ENCODE assay signal across 1 cellular context in genomic region chr17:40475234-40476210, GRCh38.
TF ChIP-seq lines count a peak whose summit lies in the region.

No MANE protein-coding gene starts in this region.

TF ChIP-seq in SK-N-SH treated with all-trans-retinoic acid at 6 μM for 48 hours, 23 proteins besides CTCF, POLR2A, EP300 and RAD21 (continued from another document):
- no peak for TF ChIP-seq TSHZ2 (CRISPR knock-in tag; IDR thresholded peaks at IDR 0.05)
- no peak for TF ChIP-seq ISL1 (CRISPR knock-in tag; IDR thresholded peaks at IDR 0.05)
- no peak for TF ChIP-seq TOX (CRISPR knock-in tag; IDR thresholded peaks at IDR 0.05; ENCODE audit: borderline replicate concordance)
- TF ChIP-seq ARNTL (CRISPR knock-in tag; IDR thresholded peaks at IDR 0.05; ENCODE audit: borderline replicate concordance, low read depth): no peak
- TF ChIP-seq, protein P1, sequence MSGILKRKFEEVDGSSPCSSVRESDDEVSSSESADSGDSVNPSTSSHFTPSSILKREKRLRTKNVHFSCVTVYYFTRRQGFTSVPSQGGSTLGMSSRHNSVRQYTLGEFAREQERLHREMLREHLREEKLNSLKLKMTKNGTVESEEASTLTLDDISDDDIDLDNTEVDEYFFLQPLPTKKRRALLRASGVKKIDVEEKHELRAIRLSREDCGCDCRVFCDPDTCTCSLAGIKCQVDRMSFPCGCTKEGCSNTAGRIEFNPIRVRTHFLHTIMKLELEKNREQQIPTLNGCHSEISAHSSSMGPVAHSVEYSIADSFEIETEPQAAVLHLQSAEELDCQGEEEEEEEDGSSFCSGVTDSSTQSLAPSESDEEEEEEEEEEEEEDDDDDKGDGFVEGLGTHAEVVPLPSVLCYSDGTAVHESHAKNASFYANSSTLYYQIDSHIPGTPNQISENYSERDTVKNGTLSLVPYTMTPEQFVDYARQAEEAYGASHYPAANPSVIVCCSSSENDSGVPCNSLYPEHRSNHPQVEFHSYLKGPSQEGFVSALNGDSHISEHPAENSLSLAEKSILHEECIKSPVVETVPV (CRISPR knock-in tag; IDR thresholded peaks at IDR 0.05): no peak
